Comparison of ENCODE assay signal across 1 cellular context in the genomic region with DNA sequence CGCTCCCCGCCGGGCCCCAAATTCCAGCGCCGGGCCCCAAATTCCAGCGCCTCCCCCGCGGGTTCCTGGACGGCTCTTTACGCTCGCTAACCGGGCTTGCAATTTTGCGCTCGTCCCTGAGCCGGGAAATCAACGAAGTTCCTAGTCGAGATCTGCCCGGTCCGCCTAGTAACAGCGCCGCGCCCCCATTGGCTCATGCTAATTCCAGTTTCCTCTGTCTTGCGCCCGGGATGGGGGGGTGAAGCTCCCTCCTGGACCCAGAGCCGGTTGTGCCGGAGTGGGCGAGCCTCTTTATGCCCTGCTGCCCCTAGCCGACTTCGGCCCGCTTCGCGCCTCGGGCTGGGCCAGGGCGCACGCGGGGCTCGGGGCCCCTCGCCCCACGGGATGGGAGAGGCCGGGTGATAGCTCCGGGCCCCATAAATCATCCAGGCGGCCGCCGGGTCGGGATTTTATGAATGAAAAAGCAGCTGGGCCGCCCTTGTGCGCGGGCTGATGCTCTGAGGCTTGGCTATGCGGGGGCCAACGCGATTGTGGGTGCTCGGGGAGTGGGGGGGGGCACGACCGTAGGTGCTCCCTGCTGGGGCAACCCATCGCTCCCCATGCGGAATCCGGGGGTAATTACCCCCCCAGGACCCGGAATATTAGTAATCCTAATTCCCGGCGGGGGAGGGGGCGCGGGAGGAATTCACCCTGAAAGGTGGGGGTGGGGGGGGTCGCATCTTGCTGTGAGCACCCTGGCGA.
TF ChIP-seq lines count a peak whose summit lies in the region.

No MANE protein-coding gene starts in this region.

TF ChIP-seq in HepG2, 621 proteins besides CTCF, POLR2A, EP300 and RAD21 (continued from another document and continues in another):
- TF ChIP-seq, protein P1, sequence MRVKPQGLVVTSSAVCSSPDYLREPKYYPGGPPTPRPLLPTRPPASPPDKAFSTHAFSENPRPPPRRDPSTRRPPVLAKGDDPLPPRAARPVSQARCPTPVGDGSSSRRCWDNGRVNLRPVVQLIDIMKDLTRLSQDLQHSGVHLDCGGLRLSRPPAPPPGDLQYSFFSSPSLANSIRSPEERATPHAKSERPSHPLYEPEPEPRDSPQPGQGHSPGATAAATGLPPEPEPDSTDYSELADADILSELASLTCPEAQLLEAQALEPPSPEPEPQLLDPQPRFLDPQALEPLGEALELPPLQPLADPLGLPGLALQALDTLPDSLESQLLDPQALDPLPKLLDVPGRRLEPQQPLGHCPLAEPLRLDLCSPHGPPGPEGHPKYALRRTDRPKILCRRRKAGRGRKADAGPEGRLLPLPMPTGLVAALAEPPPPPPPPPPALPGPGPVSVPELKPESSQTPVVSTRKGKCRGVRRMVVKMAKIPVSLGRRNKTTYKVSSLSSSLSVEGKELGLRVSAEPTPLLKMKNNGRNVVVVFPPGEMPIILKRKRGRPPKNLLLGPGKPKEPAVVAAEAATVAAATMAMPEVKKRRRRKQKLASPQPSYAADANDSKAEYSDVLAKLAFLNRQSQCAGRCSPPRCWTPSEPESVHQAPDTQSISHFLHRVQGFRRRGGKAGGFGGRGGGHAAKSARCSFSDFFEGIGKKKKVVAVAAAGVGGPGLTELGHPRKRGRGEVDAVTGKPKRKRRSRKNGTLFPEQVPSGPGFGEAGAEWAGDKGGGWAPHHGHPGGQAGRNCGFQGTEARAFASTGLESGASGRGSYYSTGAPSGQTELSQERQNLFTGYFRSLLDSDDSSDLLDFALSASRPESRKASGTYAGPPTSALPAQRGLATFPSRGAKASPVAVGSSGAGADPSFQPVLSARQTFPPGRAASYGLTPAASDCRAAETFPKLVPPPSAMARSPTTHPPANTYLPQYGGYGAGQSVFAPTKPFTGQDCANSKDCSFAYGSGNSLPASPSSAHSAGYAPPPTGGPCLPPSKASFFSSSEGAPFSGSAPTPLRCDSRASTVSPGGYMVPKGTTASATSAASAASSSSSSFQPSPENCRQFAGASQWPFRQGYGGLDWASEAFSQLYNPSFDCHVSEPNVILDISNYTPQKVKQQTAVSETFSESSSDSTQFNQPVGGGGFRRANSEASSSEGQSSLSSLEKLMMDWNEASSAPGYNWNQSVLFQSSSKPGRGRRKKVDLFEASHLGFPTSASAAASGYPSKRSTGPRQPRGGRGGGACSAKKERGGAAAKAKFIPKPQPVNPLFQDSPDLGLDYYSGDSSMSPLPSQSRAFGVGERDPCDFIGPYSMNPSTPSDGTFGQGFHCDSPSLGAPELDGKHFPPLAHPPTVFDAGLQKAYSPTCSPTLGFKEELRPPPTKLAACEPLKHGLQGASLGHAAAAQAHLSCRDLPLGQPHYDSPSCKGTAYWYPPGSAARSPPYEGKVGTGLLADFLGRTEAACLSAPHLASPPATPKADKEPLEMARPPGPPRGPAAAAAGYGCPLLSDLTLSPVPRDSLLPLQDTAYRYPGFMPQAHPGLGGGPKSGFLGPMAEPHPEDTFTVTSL (CRISPR knock-in tag; IDR thresholded peaks at IDR 0.05; ENCODE audit: borderline replicate concordance): no peak; the same call in 1 of the 2 replicates
- peak; percentile 49; the same call in 1 of the 2 replicates for TF ChIP-seq POLR2AphosphoS5 (IDR thresholded peaks at IDR 0.05; ENCODE audit: low read depth, low read length)
- no peak for TF ChIP-seq ZNF10 (CRISPR knock-in tag; IDR thresholded peaks at IDR 0.05; ENCODE audit: borderline replicate concordance, low read depth)
- TF ChIP-seq ZBTB42 (CRISPR knock-in tag; IDR thresholded peaks at IDR 0.05): no peak
- TF ChIP-seq SIX1 (CRISPR knock-in tag; IDR thresholded peaks at IDR 0.05; ENCODE audit: borderline replicate concordance): no peak; the same call in 1 of the 2 replicates
- TF ChIP-seq ZFP37 (CRISPR knock-in tag; IDR thresholded peaks at IDR 0.05; ENCODE audit: borderline replicate concordance): no peak
- TF ChIP-seq FLYWCH1 (CRISPR knock-in tag; IDR thresholded peaks at IDR 0.05): no peak
- TF ChIP-seq ZFYVE20 (CRISPR knock-in tag; IDR thresholded peaks at IDR 0.05; ENCODE audit: borderline replicate concordance, low read depth): no peak
- TF ChIP-seq, protein P2, sequence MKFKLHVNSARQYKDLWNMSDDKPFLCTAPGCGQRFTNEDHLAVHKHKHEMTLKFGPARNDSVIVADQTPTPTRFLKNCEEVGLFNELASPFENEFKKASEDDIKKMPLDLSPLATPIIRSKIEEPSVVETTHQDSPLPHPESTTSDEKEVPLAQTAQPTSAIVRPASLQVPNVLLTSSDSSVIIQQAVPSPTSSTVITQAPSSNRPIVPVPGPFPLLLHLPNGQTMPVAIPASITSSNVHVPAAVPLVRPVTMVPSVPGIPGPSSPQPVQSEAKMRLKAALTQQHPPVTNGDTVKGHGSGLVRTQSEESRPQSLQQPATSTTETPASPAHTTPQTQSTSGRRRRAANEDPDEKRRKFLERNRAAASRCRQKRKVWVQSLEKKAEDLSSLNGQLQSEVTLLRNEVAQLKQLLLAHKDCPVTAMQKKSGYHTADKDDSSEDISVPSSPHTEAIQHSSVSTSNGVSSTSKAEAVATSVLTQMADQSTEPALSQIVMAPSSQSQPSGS (CRISPR knock-in tag; IDR thresholded peaks at IDR 0.05): peak; percentile 42; the same call in 1 of the 2 replicates
- TF ChIP-seq ZNF629 (CRISPR knock-in tag; conservative IDR thresholded peaks at IDR 0.05): no peak
- TF ChIP-seq, protein P3, sequence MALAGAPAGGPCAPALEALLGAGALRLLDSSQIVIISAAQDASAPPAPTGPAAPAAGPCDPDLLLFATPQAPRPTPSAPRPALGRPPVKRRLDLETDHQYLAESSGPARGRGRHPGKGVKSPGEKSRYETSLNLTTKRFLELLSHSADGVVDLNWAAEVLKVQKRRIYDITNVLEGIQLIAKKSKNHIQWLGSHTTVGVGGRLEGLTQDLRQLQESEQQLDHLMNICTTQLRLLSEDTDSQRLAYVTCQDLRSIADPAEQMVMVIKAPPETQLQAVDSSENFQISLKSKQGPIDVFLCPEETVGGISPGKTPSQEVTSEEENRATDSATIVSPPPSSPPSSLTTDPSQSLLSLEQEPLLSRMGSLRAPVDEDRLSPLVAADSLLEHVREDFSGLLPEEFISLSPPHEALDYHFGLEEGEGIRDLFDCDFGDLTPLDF (CRISPR knock-in tag; IDR thresholded peaks at IDR 0.05): peak; percentile 49; the same call in 1 of the 2 replicates
- TF ChIP-seq JUN (CRISPR knock-in tag; IDR thresholded peaks at IDR 0.05): no peak
- TF ChIP-seq, protein P4, sequence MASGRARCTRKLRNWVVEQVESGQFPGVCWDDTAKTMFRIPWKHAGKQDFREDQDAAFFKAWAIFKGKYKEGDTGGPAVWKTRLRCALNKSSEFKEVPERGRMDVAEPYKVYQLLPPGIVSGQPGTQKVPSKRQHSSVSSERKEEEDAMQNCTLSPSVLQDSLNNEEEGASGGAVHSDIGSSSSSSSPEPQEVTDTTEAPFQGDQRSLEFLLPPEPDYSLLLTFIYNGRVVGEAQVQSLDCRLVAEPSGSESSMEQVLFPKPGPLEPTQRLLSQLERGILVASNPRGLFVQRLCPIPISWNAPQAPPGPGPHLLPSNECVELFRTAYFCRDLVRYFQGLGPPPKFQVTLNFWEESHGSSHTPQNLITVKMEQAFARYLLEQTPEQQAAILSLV (CRISPR knock-in tag; IDR thresholded peaks at IDR 0.05; ENCODE audit: borderline replicate concordance): no peak
- TF ChIP-seq TOE1 (CRISPR knock-in tag; IDR thresholded peaks at IDR 0.05): no peak
- TF ChIP-seq, protein P5, sequence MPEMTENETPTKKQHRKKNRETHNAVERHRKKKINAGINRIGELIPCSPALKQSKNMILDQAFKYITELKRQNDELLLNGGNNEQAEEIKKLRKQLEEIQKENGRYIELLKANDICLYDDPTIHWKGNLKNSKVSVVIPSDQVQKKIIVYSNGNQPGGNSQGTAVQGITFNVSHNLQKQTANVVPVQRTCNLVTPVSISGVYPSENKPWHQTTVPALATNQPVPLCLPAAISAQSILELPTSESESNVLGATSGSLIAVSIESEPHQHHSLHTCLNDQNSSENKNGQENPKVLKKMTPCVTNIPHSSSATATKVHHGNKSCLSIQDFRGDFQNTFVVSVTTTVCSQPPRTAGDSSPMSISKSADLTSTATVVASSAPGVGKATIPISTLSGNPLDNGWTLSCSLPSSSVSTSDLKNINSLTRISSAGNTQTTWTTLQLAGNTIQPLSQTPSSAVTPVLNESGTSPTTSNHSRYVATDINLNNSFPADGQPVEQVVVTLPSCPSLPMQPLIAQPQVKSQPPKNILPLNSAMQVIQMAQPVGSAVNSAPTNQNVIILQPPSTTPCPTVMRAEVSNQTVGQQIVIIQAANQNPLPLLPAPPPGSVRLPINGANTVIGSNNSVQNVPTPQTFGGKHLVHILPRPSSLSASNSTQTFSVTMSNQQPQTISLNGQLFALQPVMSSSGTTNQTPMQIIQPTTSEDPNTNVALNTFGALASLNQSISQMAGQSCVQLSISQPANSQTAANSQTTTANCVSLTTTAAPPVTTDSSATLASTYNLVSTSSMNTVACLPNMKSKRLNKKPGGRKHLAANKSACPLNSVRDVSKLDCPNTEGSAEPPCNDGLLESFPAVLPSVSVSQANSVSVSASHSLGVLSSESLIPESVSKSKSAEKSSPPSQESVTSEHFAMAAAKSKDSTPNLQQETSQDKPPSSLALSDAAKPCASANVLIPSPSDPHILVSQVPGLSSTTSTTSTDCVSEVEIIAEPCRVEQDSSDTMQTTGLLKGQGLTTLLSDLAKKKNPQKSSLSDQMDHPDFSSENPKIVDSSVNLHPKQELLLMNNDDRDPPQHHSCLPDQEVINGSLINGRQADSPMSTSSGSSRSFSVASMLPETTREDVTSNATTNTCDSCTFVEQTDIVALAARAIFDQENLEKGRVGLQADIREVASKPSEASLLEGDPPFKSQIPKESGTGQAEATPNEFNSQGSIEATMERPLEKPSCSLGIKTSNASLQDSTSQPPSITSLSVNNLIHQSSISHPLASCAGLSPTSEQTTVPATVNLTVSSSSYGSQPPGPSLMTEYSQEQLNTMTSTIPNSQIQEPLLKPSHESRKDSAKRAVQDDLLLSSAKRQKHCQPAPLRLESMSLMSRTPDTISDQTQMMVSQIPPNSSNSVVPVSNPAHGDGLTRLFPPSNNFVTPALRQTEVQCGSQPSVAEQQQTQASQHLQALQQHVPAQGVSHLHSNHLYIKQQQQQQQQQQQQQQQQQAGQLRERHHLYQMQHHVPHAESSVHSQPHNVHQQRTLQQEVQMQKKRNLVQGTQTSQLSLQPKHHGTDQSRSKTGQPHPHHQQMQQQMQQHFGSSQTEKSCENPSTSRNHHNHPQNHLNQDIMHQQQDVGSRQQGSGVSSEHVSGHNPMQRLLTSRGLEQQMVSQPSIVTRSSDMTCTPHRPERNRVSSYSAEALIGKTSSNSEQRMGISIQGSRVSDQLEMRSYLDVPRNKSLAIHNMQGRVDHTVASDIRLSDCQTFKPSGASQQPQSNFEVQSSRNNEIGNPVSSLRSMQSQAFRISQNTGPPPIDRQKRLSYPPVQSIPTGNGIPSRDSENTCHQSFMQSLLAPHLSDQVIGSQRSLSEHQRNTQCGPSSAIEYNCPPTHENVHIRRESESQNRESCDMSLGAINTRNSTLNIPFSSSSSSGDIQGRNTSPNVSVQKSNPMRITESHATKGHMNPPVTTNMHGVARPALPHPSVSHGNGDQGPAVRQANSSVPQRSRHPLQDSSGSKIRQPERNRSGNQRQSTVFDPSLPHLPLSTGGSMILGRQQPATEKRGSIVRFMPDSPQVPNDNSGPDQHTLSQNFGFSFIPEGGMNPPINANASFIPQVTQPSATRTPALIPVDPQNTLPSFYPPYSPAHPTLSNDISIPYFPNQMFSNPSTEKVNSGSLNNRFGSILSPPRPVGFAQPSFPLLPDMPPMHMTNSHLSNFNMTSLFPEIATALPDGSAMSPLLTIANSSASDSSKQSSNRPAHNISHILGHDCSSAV (CRISPR knock-in tag; IDR thresholded peaks at IDR 0.05; ENCODE audit: borderline replicate concordance): no peak
- TF ChIP-seq, protein P6, sequence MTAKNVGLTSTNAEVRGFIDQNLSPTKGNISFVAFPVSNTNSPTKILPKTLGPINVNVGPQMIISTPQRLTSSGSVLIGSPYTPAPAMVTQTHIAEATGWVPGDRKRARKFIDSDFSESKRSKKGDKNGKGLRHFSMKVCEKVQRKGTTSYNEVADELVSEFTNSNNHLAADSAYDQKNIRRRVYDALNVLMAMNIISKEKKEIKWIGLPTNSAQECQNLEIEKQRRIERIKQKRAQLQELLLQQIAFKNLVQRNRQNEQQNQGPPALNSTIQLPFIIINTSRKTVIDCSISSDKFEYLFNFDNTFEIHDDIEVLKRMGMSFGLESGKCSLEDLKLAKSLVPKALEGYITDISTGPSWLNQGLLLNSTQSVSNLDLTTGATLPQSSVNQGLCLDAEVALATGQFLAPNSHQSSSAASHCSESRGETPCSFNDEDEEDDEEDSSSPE (CRISPR knock-in tag; IDR thresholded peaks at IDR 0.05): peak; percentile 52; the same call in 1 of the 2 replicates
- no peak for TF ChIP-seq NFIB (CRISPR knock-in tag; IDR thresholded peaks at IDR 0.05; ENCODE audit: borderline replicate concordance)
- no peak for TF ChIP-seq ZNF850 (CRISPR knock-in tag; conservative IDR thresholded peaks at IDR 0.05)
- TF ChIP-seq KLF9 (CRISPR knock-in tag; IDR thresholded peaks at IDR 0.05; ENCODE audit: low read depth): peak; percentile 31; the same call in 1 of the 2 replicates
- TF ChIP-seq, protein P7, sequence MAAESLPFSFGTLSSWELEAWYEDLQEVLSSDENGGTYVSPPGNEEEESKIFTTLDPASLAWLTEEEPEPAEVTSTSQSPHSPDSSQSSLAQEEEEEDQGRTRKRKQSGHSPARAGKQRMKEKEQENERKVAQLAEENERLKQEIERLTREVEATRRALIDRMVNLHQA (CRISPR knock-in tag; IDR thresholded peaks at IDR 0.05): no peak
- no peak for TF ChIP-seq ZNF329 (CRISPR knock-in tag; IDR thresholded peaks at IDR 0.05; ENCODE audit: low read depth)
- TF ChIP-seq ARHGAP35 (CRISPR knock-in tag; IDR thresholded peaks at IDR 0.05; ENCODE audit: borderline replicate concordance): peak; percentile 72; the same call in 1 of the 2 replicates
- TF ChIP-seq, protein P8, sequence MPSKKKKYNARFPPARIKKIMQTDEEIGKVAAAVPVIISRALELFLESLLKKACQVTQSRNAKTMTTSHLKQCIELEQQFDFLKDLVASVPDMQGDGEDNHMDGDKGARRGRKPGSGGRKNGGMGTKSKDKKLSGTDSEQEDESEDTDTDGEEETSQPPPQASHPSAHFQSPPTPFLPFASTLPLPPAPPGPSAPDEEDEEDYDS (CRISPR knock-in tag; IDR thresholded peaks at IDR 0.05): no peak
- TF ChIP-seq, protein P9, sequence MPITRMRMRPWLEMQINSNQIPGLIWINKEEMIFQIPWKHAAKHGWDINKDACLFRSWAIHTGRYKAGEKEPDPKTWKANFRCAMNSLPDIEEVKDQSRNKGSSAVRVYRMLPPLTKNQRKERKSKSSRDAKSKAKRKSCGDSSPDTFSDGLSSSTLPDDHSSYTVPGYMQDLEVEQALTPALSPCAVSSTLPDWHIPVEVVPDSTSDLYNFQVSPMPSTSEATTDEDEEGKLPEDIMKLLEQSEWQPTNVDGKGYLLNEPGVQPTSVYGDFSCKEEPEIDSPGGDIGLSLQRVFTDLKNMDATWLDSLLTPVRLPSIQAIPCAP (CRISPR knock-in tag; IDR thresholded peaks at IDR 0.05; ENCODE audit: low read depth): no peak
- no peak for TF ChIP-seq CBX2 (IDR thresholded peaks at IDR 0.05; ENCODE audit: low read depth, low read length)
- TF ChIP-seq CBX2 (CRISPR knock-in tag; IDR thresholded peaks at IDR 0.05; ENCODE audit: low read depth): no peak
- no peak for TF ChIP-seq SMC3 (IDR thresholded peaks at IDR 0.05; ENCODE audit: low read length)
- TF ChIP-seq KMT2B (CRISPR knock-in tag; IDR thresholded peaks at IDR 0.05): no peak
- no peak for TF ChIP-seq ZNF207 (IDR thresholded peaks at IDR 0.05; ENCODE audit: borderline replicate concordance)
- TF ChIP-seq, protein P10, sequence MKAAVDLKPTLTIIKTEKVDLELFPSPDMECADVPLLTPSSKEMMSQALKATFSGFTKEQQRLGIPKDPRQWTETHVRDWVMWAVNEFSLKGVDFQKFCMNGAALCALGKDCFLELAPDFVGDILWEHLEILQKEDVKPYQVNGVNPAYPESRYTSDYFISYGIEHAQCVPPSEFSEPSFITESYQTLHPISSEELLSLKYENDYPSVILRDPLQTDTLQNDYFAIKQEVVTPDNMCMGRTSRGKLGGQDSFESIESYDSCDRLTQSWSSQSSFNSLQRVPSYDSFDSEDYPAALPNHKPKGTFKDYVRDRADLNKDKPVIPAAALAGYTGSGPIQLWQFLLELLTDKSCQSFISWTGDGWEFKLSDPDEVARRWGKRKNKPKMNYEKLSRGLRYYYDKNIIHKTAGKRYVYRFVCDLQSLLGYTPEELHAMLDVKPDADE (CRISPR knock-in tag; IDR thresholded peaks at IDR 0.05): no peak
- no peak for TF ChIP-seq ZNF44 (CRISPR knock-in tag; IDR thresholded peaks at IDR 0.05)
